1 cellular context compared by ENCODE assay signal in genomic region chr16:86089341-86089900, GRCh38.
TF ChIP-seq lines count a peak whose summit lies in the region.

No MANE protein-coding gene starts in this region.

TF ChIP-seq in IMR-90, 13 proteins besides CTCF, POLR2A, EP300 and RAD21 (continued from another document):
- TF ChIP-seq SMC3 (IDR thresholded peaks at IDR 0.05; ENCODE audit: low read depth, low read length) (no peak), MAZ (IDR thresholded peaks at IDR 0.05; ENCODE audit: borderline replicate concordance, low read depth, low read length) (no peak), ELK1 (IDR thresholded peaks at IDR 0.05; ENCODE audit: borderline replicate concordance, low read depth, low read length) (no peak)
